8 cellular contexts compared by ENCODE assay signal in genomic region chr12:93502802-93503623, GRCh38. TPM values are rescaled to one million over a fixed set of nuclear protein-coding genes. Genes with fewer than 3 reads are reported as not detected.
A peak's percentile ranks its signal among the peaks of the same experiment; 100 is the strongest.
DNase-seq lines count a peak whose midpoint lies in the region; ATAC-seq, FAIRE-seq and TF ChIP-seq lines count a peak whose summit lies in the region.

No MANE protein-coding gene starts in this region.

- DNase-seq in COLO668 (lab: John Stamatoyannopoulos, UW; ENCODE audit: unreplicated experiment) (peak; percentile 36), IMR-90 (peak; percentile 48), SW480 (ENCODE audit: low spot score) (peak; percentile 20), adrenal gland (peak in 6 of 7 donors; percentile 28 to 75 (median 60)), MG63 (no peak)
- peak; percentile 48 to 51 for DNase-seq in stimulated activated CD4-positive, alpha-beta T cell treated with anti-CD3 and anti-CD28 coated beads, Interleukin-4, amount 100 ng/mL, for 4 hours

- 0 out of 2 replicates have a peak, but pooled peaks cover 1% of the 10 kb centered on the region for H3K4me1 ChIP-seq in IMR-90 (ENCODE audit: control insufficient read depth, insufficient read depth, low read length)
- no peaks in the 10 kb centered on the region for H3K4me1 ChIP-seq in adrenal gland (replicated peaks in 1 of 2)

- FAIRE-seq in islet of Langerhans (lab: Jason Lieb, UNC): peak; percentile 82

- H2BK5ac ChIP-seq in IMR-90 (ENCODE audit: low read depth, low read length, poor library complexity, severe bottlenecking): no peak overlapping the region

- CTCF ChIA-PET in IMR-90 (lab: Yijun Ruan, JAX): interaction anchor here (0.5 to 3.7 kb wide), 23 partner anchors 9 to 1780 kb away, joined by 3 to 46 read pairs (median 4); no protein-coding TSS in a partner anchor

- no peak overlapping the region for H2BK20ac ChIP-seq in IMR-90 (ENCODE audit: low read depth, low read length)

- POLR2A ChIA-PET in IMR-90 (lab: Charles Lee; ENCODE audit: unreplicated experiment): interaction anchor here (0.6 kb wide), 1 partner anchor 613 kb away, joined by 3 read pairs; no protein-coding TSS in a partner anchor

- intact Hi-C loops in IMR-90 (cut with micrococcal nuclease) (loop anchor here (2.0 to 10.0 kb wide), 6 partner anchors 66 to 598 kb away; no protein-coding TSS in a partner anchor), adrenal gland (cut with DNase I) (loop anchor here in 1 of 2 donors (5.0 kb wide), 1 partner anchor 599 kb away; no protein-coding TSS in a partner anchor)

- H3K23ac ChIP-seq in IMR-90 (ENCODE audit: low read depth, low read length): no peak overlapping the region

- H3K18ac ChIP-seq in IMR-90 (ENCODE audit: low read depth, low read length): no peak overlapping the region

- WGBS in IMR-90 (ENCODE audit: extremely low coverage in 2 of 2, insufficient read length in 1 of 2), 2 experiments: no CpG with 5 or more reads among the region's 11 CpGs
- WGBS in adrenal gland, 4 donors: 62 to 69% (median 66%) methylated on average over 11 of the region's 11 CpGs

- no peak for ATAC-seq in IMR-90 (ENCODE audit: low read depth)
- ATAC-seq in HG03432 (IDR thresholded peaks at IDR 0.05; ENCODE audit: unreplicated experiment): no peak

- no peak overlapping the region for H2AK5ac ChIP-seq in IMR-90 (ENCODE audit: low read depth, low read length)

- TF ChIP-seq CTCF in IMR-90 (conservative IDR thresholded peaks at IDR 0.05; ENCODE audit: low read depth, low read length) (peak; percentile 77), adrenal gland (IDR thresholded peaks at IDR 0.05) (peak; percentile 71 to 88 (median 76))

- 0 out of 2 replicates have a peak, but pooled peaks cover 3% of the 10 kb centered on the region for H3K9me1 ChIP-seq in IMR-90 (ENCODE audit: insufficient read depth, low read length)

- H3K9me3 ChIP-seq in IMR-90 (ENCODE audit: control insufficient read depth, insufficient read depth, low read length) (no peaks in the 10 kb centered on the region), adrenal gland (replicated peaks in 1 of 3) (no peaks in the 10 kb centered on the region), MG63 (no peaks in the 10 kb centered on the region)

- TF ChIP-seq POLR2A in IMR-90 (IDR thresholded peaks at IDR 0.05; ENCODE audit: low read depth, low read length): no peak
- TF ChIP-seq POLR2A in adrenal gland (IDR thresholded peaks at IDR 0.05): no peak

- H2AK9ac ChIP-seq in IMR-90 (replicated peaks; ENCODE audit: low read depth, low read length, poor library complexity): no peak overlapping the region

- no peak overlapping the region for H3K4me2 ChIP-seq in IMR-90 (ENCODE audit: low read depth, low read length)

- peaks cover 0 to 10% of the 10 kb centered on the region in 2 experiments; a peak in 1 of 4 replicates for H3K79me1 ChIP-seq in IMR-90 (ENCODE audit: low read depth in 1 of 2, low read length in 2 of 2)

- no peak overlapping the region for H3K4ac ChIP-seq in IMR-90 (ENCODE audit: low read depth, low read length)

- no peaks in the 10 kb centered on the region for H4K20me1 ChIP-seq in IMR-90 (ENCODE audit: insufficient read depth, low read length)

- no peak overlapping the region for H4K5ac ChIP-seq in IMR-90 (ENCODE audit: low read depth, low read length)

- H2AFZ ChIP-seq in IMR-90 (replicated peaks; ENCODE audit: low read length, poor library complexity): no peak overlapping the region

- H3K36me3 ChIP-seq in IMR-90 (ENCODE audit: control insufficient read depth, insufficient read depth, low read length): no peaks in the 10 kb centered on the region; the same call in 1 of the 2 replicates
- H3K36me3 ChIP-seq in adrenal gland (replicated peaks in 1 of 2): no peaks in the 10 kb centered on the region
- H3K36me3 ChIP-seq in MG63: peaks cover 19% of the 10 kb centered on the region

- H3K27me3 ChIP-seq in IMR-90 (ENCODE audit: control insufficient read depth, insufficient read depth, low read length): no peaks in the 10 kb centered on the region
- H3K27me3 ChIP-seq in adrenal gland: no peaks in the 10 kb centered on the region
- H3K27me3 ChIP-seq in MG63: no peaks in the 10 kb centered on the region

- no peak overlapping the region for H3K27ac ChIP-seq in IMR-90 (ENCODE audit: insufficient read depth, low read length)
- no peak overlapping the region for H3K27ac ChIP-seq in adrenal gland

- no peak overlapping the region for H2BK120ac ChIP-seq in IMR-90 (ENCODE audit: low read depth, low read length)

- H3K14ac ChIP-seq in IMR-90 (replicated peaks; ENCODE audit: low read depth, low read length): no peak overlapping the region

- no peak overlapping the region for H4K8ac ChIP-seq in IMR-90 (ENCODE audit: low read depth in 2 of 2, low read length in 2 of 2)

- H2BK15ac ChIP-seq in IMR-90 (ENCODE audit: low read depth, low read length): no peak overlapping the region

- dilution Hi-C loops in IMR-90 (cut with HindIII; ENCODE audit: low sequenced_read_pairs, unreplicated experiment): no loop called here

- H3K9ac ChIP-seq in IMR-90 (ENCODE audit: low read depth, low read length): no peak overlapping the region

- no peak overlapping the region for H4K91ac ChIP-seq in IMR-90 (ENCODE audit: insufficient read depth, low read depth, low read length)

- no peak overlapping the region for H3K4me3 ChIP-seq in IMR-90 (ENCODE audit: insufficient read depth, low read depth, low read length)
- no peak overlapping the region for H3K4me3 ChIP-seq in adrenal gland
- H3K4me3 ChIP-seq in MG63: no peak overlapping the region

- peak; percentile 85 for TF ChIP-seq RAD21 in IMR-90 (IDR thresholded peaks at IDR 0.05; ENCODE audit: low read length)

- H3K56ac ChIP-seq in IMR-90 (ENCODE audit: extremely low read depth, insufficient read depth, low read length): no peak overlapping the region

- in situ Hi-C loops in IMR-90 (cut with MboI; ENCODE audit: low sequenced_read_pairs): loop anchor here (5.0 to 10.0 kb wide), 2 partner anchors 252 to 599 kb away; no protein-coding TSS in a partner anchor

- BruUV-seq in IMR-90 (replicated peaks; lab: Mats Ljungman, UMichigan): no TSS peak

TF ChIP-seq in IMR-90, 13 proteins besides CTCF, POLR2A, EP300 and RAD21:
- TF ChIP-seq SMC3 (IDR thresholded peaks at IDR 0.05; ENCODE audit: low read depth, low read length): peak; percentile 93
- TF ChIP-seq ELK1 (IDR thresholded peaks at IDR 0.05; ENCODE audit: borderline replicate concordance, low read depth, low read length): no peak

RNA-seq across cellular contexts. Expression of gene MRPL42, which starts 35.7 kb away (rescaled TPM):
- total RNA-seq in IMR-90 (2012; rRNA removed) (90.7 and 124 TPM in 2 replicates), adrenal gland (100 to 1,000 TPM in 2 of 8 donors, 10 to 100 TPM in 6; 44.4 to 113 (median 81.9) TPM)
- polyA plus RNA-seq in IMR-90 (2012; rRNA removed) (48.0 and 64.2 TPM in 2 replicates), adrenal gland (100 to 1,000 TPM in 1 of 3 donors, 10 to 100 TPM in 2; 21.9 to 106 (median 29.0) TPM)
- polyA plus RNA-seq in IMR-90 (2012; cell fraction: cytosol; rRNA removed): 6.7 and 15.9 TPM in 2 replicates
- 1.5 and 27.9 TPM in 2 replicates for polyA plus RNA-seq in IMR-90 (2012; cell fraction: nucleus; rRNA removed; ENCODE audit: low replicate concordance)
- 131 TPM in 2 replicates for total RNA-seq in MG63 (2014; rRNA removed; shearing (Covaris generic); ENCODE audit: low replicate concordance)
